ENCODE assay signal across 21 cellular contexts in genomic region chr2:213247566-213247965, GRCh38. TPM values are rescaled to one million over a fixed set of nuclear protein-coding genes. Genes with fewer than 3 reads are reported as not detected.
DNase-seq lines count a peak whose midpoint lies in the region; ATAC-seq and TF ChIP-seq lines count a peak whose summit lies in the region.
"Had no signal": no experiment of that assay in that cellular context is flagged by ENCODE, and none has a peak within 500 bp of the region (broad histone marks: within the 10 kb centered on the region; RNA-seq: fewer than 3 reads in every experiment).

No MANE protein-coding gene starts in this region.

- no peak overlapping the region for H3K4me2 ChIP-seq in DND-41 (ENCODE audit: insufficient read depth, low read length)

- no peak overlapping the region for H3K4me3 ChIP-seq in DND-41 (ENCODE audit: low read depth in 1 of 2, low read length in 2 of 2)
- H3K4me3 ChIP-seq in SK-N-MC, result no peak overlapping the region
- H3K4me3 ChIP-seq in fibroblast of the aortic adventitia (ENCODE audit: low read depth, low read length), result no peak overlapping the region
- H3K4me3 ChIP-seq: K562, Peyer's patch had no signal

- no peaks in the 10 kb centered on the region for H3K4me1 Mint-ChIP-seq in CD14-positive monocyte

- intact Hi-C loops in CD14-positive monocyte (cut with micrococcal nuclease), result no loop called here

- DNase-seq in DND-41 (no peak), SK-N-MC (ENCODE audit: low read depth, low spot score) (no peak), fibroblast of the aortic adventitia (ENCODE audit: low read depth) (peak; percentile 31), CD14-positive monocyte (ENCODE audit: low spot score) (no peak), dermis blood vessel endothelial cell (no peak)
- DNase-seq: AML-193, C1 segment of cervical spinal cord, DMS53, EL, GF-D8, H7, NCI-H1092, NCI-H1436 treated with DMSO at 0.1 percent for 48 hours, NCI-H2029, NCI-H2227 treated with DMSO at 0.1 percent for 48 hours, NCI-H510A, NCI-H748 treated with DMSO at 0.1 percent for 48 hours, Peyer's patch had no signal

- H3K27ac Mint-ChIP-seq in CD14-positive monocyte, result no peak overlapping the region

- no peaks in the 10 kb centered on the region for H3K9me3 Mint-ChIP-seq in CD14-positive monocyte

- no peak for ATAC-seq in DND-41 (ENCODE audit: insufficient read depth, low read depth)
- ATAC-seq in GM18858 (IDR thresholded peaks at IDR 0.05; ENCODE audit: unreplicated experiment), result no peak
- no peak for ATAC-seq in GM18511 (IDR thresholded peaks at IDR 0.05; ENCODE audit: unreplicated experiment)
- ATAC-seq: K562 had no signal

- no peaks in the 10 kb centered on the region for H3K36me3 Mint-ChIP-seq in CD14-positive monocyte

- TF ChIP-seq CTCF in DND-41 (IDR thresholded peaks at IDR 0.05; ENCODE audit: borderline replicate concordance, extremely low read depth, low read length, poor library complexity, severe bottlenecking), result no peak
- TF ChIP-seq CTCF in fibroblast of the aortic adventitia (IDR thresholded peaks at IDR 0.05; ENCODE audit: insufficient read depth, low read length), result no peak
- TF ChIP-seq CTCF in CD14-positive monocyte (IDR thresholded peaks at IDR 0.05), result no peak

- H3K4me1 ChIP-seq in DND-41 (ENCODE audit: insufficient read depth, low read length), result peaks cover 48% of the 10 kb centered on the region
- H3K4me1 ChIP-seq: Peyer's patch had no signal

- 0 out of 2 replicates have a peak overlapping the region, but pooled peaks have one; percentile 23 for H2AFZ ChIP-seq in DND-41 (ENCODE audit: low read depth, low read length)

- H3K27me3 Mint-ChIP-seq in CD14-positive monocyte (ENCODE audit: low read depth in 3 of 3), result peaks cover 0 to 3% (median 2%) of the 10 kb centered on the region in 3 donors

- no peak overlapping the region for H3K27ac ChIP-seq in DND-41 (ENCODE audit: low read length)
- H3K27ac ChIP-seq in SK-N-MC, result peak overlapping the region; percentile 70; the same call in 1 of the 2 replicates
- H3K27ac ChIP-seq: Peyer's patch had no signal

- H3K9ac ChIP-seq in DND-41 (ENCODE audit: low read depth, low read length), result no peak overlapping the region
- H3K9ac ChIP-seq in SK-N-MC (ENCODE audit: insufficient read length), result peak overlapping the region; percentile 9

- no peaks in the 10 kb centered on the region for H3K9me3 ChIP-seq in DND-41 (ENCODE audit: insufficient read depth, low read length, severe bottlenecking)
- no peaks in the 10 kb centered on the region for H3K9me3 ChIP-seq in SK-N-MC (ENCODE audit: low read depth, low read length)
- H3K9me3 ChIP-seq: Peyer's patch had no signal

- H3K27me3 ChIP-seq in DND-41 (ENCODE audit: insufficient read depth, low read length, poor library complexity), result no peaks in the 10 kb centered on the region
- H3K27me3 ChIP-seq: Peyer's patch had no signal

- H3K36me3 ChIP-seq in DND-41 (ENCODE audit: insufficient read depth, low read length) (no peaks in the 10 kb centered on the region), SK-N-MC (ENCODE audit: insufficient read depth, low read length) (no peaks in the 10 kb centered on the region)
- H3K36me3 ChIP-seq: Peyer's patch had no signal

- H3K79me2 ChIP-seq in DND-41 (ENCODE audit: insufficient read depth, low read length), result no peaks in the 10 kb centered on the region

- no peak overlapping the region for H3K4me3 Mint-ChIP-seq in CD14-positive monocyte

- H4K20me1 ChIP-seq in DND-41 (ENCODE audit: insufficient read depth, low read length), result no peaks in the 10 kb centered on the region

RNA-seq across cellular contexts. Expression of gene SPAG16, which starts 36.7 kb away (rescaled TPM):
- total RNA-seq in fibroblast of the aortic adventitia (ENCODE audit: low replicate concordance) (35.2 and 178 TPM in 2 replicates), dermis blood vessel endothelial cell (9.5 and 10.6 TPM in 2 replicates)
- polyA plus RNA-seq in CD14-positive monocyte, result under 1 TPM in 1 of 2 donors, not detected in 1; 0.30 TPM
